16 cellular contexts compared by ENCODE assay signal in the genomic region with DNA sequence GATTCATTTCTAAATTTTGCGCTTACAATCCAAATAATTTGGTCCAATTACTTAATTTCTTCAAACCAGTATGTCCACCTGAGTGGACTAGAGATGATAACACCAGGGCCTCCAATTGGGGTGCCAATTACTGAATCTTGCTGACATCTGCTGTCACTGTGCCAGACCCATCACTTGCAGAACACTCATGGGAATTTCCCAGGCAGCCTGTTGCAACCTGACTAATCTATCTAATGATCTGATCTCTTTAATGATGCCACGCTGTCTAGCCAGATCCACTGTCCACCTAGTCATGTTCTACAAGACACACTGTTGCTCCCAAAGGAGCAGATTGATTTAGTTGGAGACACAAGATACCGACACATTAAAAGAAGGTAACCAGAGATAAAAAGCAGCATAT. TPM values are rescaled to one million over a fixed set of nuclear protein-coding genes. Genes with fewer than 3 reads are reported as not detected.
"Had no signal": no experiment of that assay in that cellular context is flagged by ENCODE, and none has a peak within 500 bp of the region (broad histone marks: within the 10 kb centered on the region; RNA-seq: fewer than 3 reads in every experiment).

No MANE protein-coding gene starts in this region.

- H3K9me3 ChIP-seq: gastrocnemius medialis, right atrium auricular region, stomach, thoracic aorta had no signal

- DNase-seq: activated CD4-positive, alpha-beta T cell treated with anti-CD3 and anti-CD28 coated beads, Interleukin-2, amount 50 U/mL, for 48 hours; activated CD8-positive, alpha-beta memory T cell treated with anti-CD3 and anti-CD28 coated beads, Interleukin-2, amount 10 ng/mL, durations not matched to agents 7 days and 5 days; activated gamma-delta T cell treated with Interleukin-2 at 50 U/mL for 16 hours; activated naive CD8-positive, alpha-beta T cell treated with anti-CD3 and anti-CD28 coated beads for 36 hours; activated T-cell treated with anti-CD3 and anti-CD28 coated beads, Interleukin-2, amount 50 U/mL, for 72 hours; anterior cingulate cortex; gastrocnemius medialis; naive thymus-derived CD4-positive, alpha-beta T cell; posterior cingulate gyrus; stimulated activated CD4-positive, alpha-beta T cell treated with anti-CD3 and anti-CD28 coated beads, Interleukin-4, amount 100 ng/mL, for 4 hours; stomach; T-helper 17 cell had no signal

- H3K36me3 ChIP-seq: cardiac muscle cell, gastrocnemius medialis, right atrium auricular region, stomach, thoracic aorta had no signal

- H3K4me3 ChIP-seq: cardiac muscle cell, gastrocnemius medialis, right atrium auricular region, skin epidermis, stomach, thoracic aorta had no signal

- H3K27me3 ChIP-seq: cardiac muscle cell, gastrocnemius medialis, right atrium auricular region, stomach had no signal

- H3K27ac ChIP-seq: cardiac muscle cell, gastrocnemius medialis, right atrium auricular region, skin epidermis, stomach, thoracic aorta had no signal

- H3K4me1 ChIP-seq: gastrocnemius medialis, right atrium auricular region, stomach had no signal

- ATAC-seq: activated CD8-positive, alpha-beta memory T cell treated with anti-CD3 and anti-CD28 coated beads, Interleukin-2, amount 10 ng/mL, durations not matched to agents 7 days and 5 days; activated T-cell treated with anti-CD3 and anti-CD28 coated beads, Interleukin-2, amount 50 U/mL, for 72 hours; gastrocnemius medialis; naive thymus-derived CD4-positive, alpha-beta T cell; T-helper 17 cell had no signal

RNA-seq across cellular contexts. Expression of a gene that starts 11.8 kb away (rescaled TPM):
- total RNA-seq: activated CD8-positive, alpha-beta memory T cell treated with anti-CD3 and anti-CD28 coated beads, Interleukin-2, amount 10 ng/mL, durations not matched to agents 7 days and 5 days; activated naive CD8-positive, alpha-beta T cell treated with anti-CD3 and anti-CD28 coated beads for 36 hours; activated T-cell treated with anti-CD3 and anti-CD28 coated beads, Interleukin-2, amount 50 U/mL, for 72 hours had no signal
- polyA plus RNA-seq: naive thymus-derived CD4-positive, alpha-beta T cell had no signal
